In genomic region chr10:90319188-90319914, GRCh38 we compare ENCODE assay signal across 8 cellular contexts.
DNase-seq lines count a peak whose midpoint lies in the region; ATAC-seq and TF ChIP-seq lines count a peak whose summit lies in the region.

No MANE protein-coding gene starts in this region.

- H3K23ac ChIP-seq in mesenchymal stem cell (ENCODE audit: low read length in 2 of 2): no peak overlapping the region

- ATAC-seq in GM21515 (IDR thresholded peaks at IDR 0.05; ENCODE audit: unreplicated experiment): peak; percentile 90
- peak; percentile 91 for ATAC-seq in HG03565 (IDR thresholded peaks at IDR 0.05; ENCODE audit: unreplicated experiment)

- in situ Hi-C loops in GM13976 (cut with MboI; ENCODE audit: low sequenced_read_pairs, unreplicated experiment): no loop called here

- H4K8ac ChIP-seq in mesenchymal stem cell (ENCODE audit: low read length): no peak overlapping the region

- no peak overlapping the region for H2BK5ac ChIP-seq in mesenchymal stem cell (ENCODE audit: low read depth, low read length, poor library complexity, severe bottlenecking)

- H3K9me3 ChIP-seq in mesenchymal stem cell (ENCODE audit: control insufficient read depth, low read length): no peaks in the 10 kb centered on the region

- peak overlapping the region in 1 of 2 experiments; percentile 15 for H3K18ac ChIP-seq in mesenchymal stem cell (ENCODE audit: low read depth in 1 of 2, low read length in 2 of 2)

- H3K9ac ChIP-seq in mesenchymal stem cell (ENCODE audit: low read length): no peak overlapping the region

- H3K4ac ChIP-seq in mesenchymal stem cell (ENCODE audit: low read depth in 1 of 2, low read length in 2 of 2): no peak overlapping the region

- H3K4me1 ChIP-seq in mesenchymal stem cell (ENCODE audit: control insufficient read depth, insufficient read depth, low read depth, low read length): peaks cover 8% of the 10 kb centered on the region

- TF ChIP-seq CTCF in GM13976 (IDR thresholded peaks at IDR 0.05; ENCODE audit: borderline replicate concordance, control extremely low read depth, extremely low read depth, insufficient read depth, missing control alignments): no peak

- H2BK15ac ChIP-seq in mesenchymal stem cell (ENCODE audit: low read depth, poor library complexity, severe bottlenecking): no peak overlapping the region

- peak overlapping the region; percentile 79 for H2AK5ac ChIP-seq in mesenchymal stem cell (ENCODE audit: low read length, severe bottlenecking)

- H3K14ac ChIP-seq in mesenchymal stem cell (ENCODE audit: low read length in 2 of 2): no peak overlapping the region

- no peaks in the 10 kb centered on the region for H3K27me3 ChIP-seq in mesenchymal stem cell (ENCODE audit: control insufficient read depth in 1 of 2, insufficient read depth in 1 of 2, low read length in 2 of 2)

- peak overlapping the region; percentile 86 for H3K27ac ChIP-seq in mesenchymal stem cell (ENCODE audit: low read length, poor library complexity, severe bottlenecking)

- no peaks in the 10 kb centered on the region for H3K79me1 ChIP-seq in mesenchymal stem cell (replicated peaks; ENCODE audit: low read length, poor library complexity, severe bottlenecking)

- no peak overlapping the region for H2BK120ac ChIP-seq in mesenchymal stem cell (ENCODE audit: low read depth, low read length)

- no peak overlapping the region for H3K4me2 ChIP-seq in mesenchymal stem cell (ENCODE audit: low read length, poor library complexity, severe bottlenecking)

- DNase-seq in GM13976 (ENCODE audit: low spot score) (peak; percentile 16), amniotic epithelial cell (ENCODE audit: low read depth) (peak; percentile 86), mesenchymal stem cell (peak; percentile 87), NCI-H1105 (lab: John Stamatoyannopoulos, UW) (no peak), KG1 (lab: John Stamatoyannopoulos, UW) (no peak), DMS114 treated with DMSO at 0.1 percent for 48 hours (lab: John Stamatoyannopoulos, UW; ENCODE audit: unreplicated experiment) (no peak)

- no peak overlapping the region for H2AFZ ChIP-seq in mesenchymal stem cell (ENCODE audit: low read depth, low read length)

- peak overlapping the region in 1 of 2 experiments; percentile 35 for H3K4me3 ChIP-seq in mesenchymal stem cell (ENCODE audit: insufficient read depth in 1 of 2, low read depth in 1 of 2, low read length in 2 of 2)

- H3K36me3 ChIP-seq in mesenchymal stem cell (ENCODE audit: control insufficient read depth in 1 of 2, insufficient read depth in 2 of 2, low read depth in 1 of 2, low read length in 2 of 2): no peaks in the 10 kb centered on the region

- no peak overlapping the region for H4K91ac ChIP-seq in mesenchymal stem cell (ENCODE audit: low read length)

- H2BK12ac ChIP-seq in mesenchymal stem cell (ENCODE audit: low read length in 2 of 2): no peak overlapping the region

- WGBS in mesenchymal stem cell: 25% methylated on average over 3 of the region's 5 CpGs

Comparison
In these comparisons a context has a peak if more than half of its experiments do, and no peak if none do; other contexts are left out.
1. DNase-seq: peak in GM13976 (single experiment), amniotic epithelial cell (single experiment) and mesenchymal stem cell (single experiment); none in NCI-H1105 (single experiment), KG1 (single experiment) and DMS114 treated with DMSO at 0.1 percent for 48 hours (single experiment).